Comparison of ENCODE assay signal across 9 cellular contexts in the genomic region with DNA sequence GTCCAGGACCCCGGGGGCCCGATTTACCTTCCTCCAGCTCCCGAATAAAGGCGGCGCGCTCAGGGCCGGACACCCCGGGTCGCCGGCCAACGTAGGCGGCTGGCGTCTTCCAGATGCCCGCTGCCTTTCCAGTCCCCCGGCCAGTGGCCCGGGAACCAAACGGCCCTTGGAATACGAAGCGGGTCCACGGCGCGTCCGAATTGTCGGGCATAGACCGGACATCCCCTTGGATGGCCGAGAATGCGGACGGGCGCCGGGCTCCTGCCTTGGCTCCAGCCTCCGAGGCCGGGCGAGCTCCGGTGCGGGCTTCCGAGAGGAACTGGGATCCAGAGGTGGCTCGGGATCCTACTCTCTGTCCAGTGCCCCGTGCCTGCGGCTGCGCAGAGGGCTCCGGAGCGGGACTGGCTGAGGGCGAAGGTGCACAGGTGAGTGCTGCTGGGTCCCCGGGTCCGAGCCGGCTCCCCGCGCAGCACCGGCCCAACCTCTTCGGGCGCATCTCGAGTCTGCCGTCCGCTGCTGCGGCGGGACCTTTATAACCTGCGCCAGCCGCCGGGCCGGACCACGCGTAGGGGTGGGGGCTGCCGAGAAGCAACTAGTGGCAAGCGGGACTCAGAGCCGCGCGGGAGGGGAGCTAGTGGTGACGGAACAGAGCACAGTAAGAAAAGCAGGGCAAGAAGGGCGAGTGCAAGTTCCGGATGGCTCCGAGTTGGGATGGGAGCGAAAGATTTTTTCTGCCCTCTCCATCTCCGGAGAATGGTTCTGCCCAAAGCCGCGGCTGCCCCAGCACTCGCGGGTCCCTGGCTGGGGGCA. TPM values are rescaled to one million over a fixed set of nuclear protein-coding genes. Genes with fewer than 3 reads are reported as not detected.
A peak's percentile ranks its signal among the peaks of the same experiment; 100 is the strongest.
DNase-seq lines count a peak whose midpoint lies in the region; ATAC-seq lines count a peak whose summit lies in the region.
"Had no signal": no experiment of that assay in that cellular context is flagged by ENCODE, and none has a peak within 500 bp of the region (broad histone marks: within the 10 kb centered on the region; RNA-seq: fewer than 3 reads in every experiment).

A gene with protein sequence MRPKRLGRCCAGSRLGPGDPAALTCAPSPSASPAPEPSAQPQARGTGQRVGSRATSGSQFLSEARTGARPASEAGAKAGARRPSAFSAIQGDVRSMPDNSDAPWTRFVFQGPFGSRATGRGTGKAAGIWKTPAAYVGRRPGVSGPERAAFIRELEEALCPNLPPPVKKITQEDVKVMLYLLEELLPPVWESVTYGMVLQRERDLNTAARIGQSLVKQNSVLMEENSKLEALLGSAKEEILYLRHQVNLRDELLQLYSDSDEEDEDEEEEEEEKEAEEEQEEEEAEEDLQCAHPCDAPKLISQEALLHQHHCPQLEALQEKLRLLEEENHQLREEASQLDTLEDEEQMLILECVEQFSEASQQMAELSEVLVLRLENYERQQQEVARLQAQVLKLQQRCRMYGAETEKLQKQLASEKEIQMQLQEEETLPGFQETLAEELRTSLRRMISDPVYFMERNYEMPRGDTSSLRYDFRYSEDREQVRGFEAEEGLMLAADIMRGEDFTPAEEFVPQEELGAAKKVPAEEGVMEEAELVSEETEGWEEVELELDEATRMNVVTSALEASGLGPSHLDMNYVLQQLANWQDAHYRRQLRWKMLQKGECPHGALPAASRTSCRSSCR (minus strand): TSS at position 505 of the 810 bp plus-strand sequence. CDS start 9 bp downstream, at position 496.

- intact Hi-C loops in left colon (cut with DNase I, micrococcal nuclease) = loop anchor here in 1 of 2 donors (10.0 kb wide), 1 partner anchor 70 kb away; no protein-coding TSS in a partner anchor

- peak within 1 kb of the TSS; percentile 76 for H3K4me3 ChIP-seq in NT2/D1 (ENCODE audit: insufficient read length, low read depth)

- peaks cover 71% of the 10 kb centered on the region for H3K27me3 ChIP-seq in NT2/D1 (ENCODE audit: insufficient read depth, insufficient read length)

- peak within 1 kb of the TSS; percentile 87 for H3K9ac ChIP-seq in NT2/D1 (ENCODE audit: insufficient read length, low read depth)

- H3K9me3 ChIP-seq in NT2/D1 (ENCODE audit: insufficient read depth, low read length) = no peaks in the 10 kb centered on the region

- H3K36me3 ChIP-seq in NT2/D1 (ENCODE audit: insufficient read depth, insufficient read length, low read length) = no peaks in the 10 kb centered on the region

- peaks cover 22% of the 10 kb centered on the region for H3K4me1 ChIP-seq in NT2/D1 (ENCODE audit: insufficient read depth, insufficient read length)

- ATAC-seq in left colon (peak; percentile 36), HG03469 (IDR thresholded peaks at IDR 0.05; ENCODE audit: unreplicated experiment) (no peak), HG03175 (IDR thresholded peaks at IDR 0.05; ENCODE audit: unreplicated experiment) (no peak)

- DNase-seq in ELR (ENCODE audit: low read depth) (peak; percentile 33), NT2/D1 (ENCODE audit: low read depth, low spot score) (peak; percentile 32), cerebellar cortex (ENCODE audit: low spot score) (peak; percentile 29), left colon (peak in 1 of 2 donors; percentile 32), superior temporal gyrus (ENCODE audit: extremely low spot score) (peak; percentile 14), NCI-H1694 (lab: John Stamatoyannopoulos, UW) (no peak)

RNA-seq across cellular contexts. Expression of the gene that starts here (rescaled TPM):
- total RNA-seq in left colon = under 1 TPM; 0.42 to 0.73 TPM
- total RNA-seq: RPMI7951 had no signal

Comparison
In these comparisons a context has a peak if more than half of its experiments do, and no peak if none do; other contexts are left out.
1. Peak in ATAC-seq in left colon; RNA of the gene not detected or under 1 TPM.